In the genomic region with DNA sequence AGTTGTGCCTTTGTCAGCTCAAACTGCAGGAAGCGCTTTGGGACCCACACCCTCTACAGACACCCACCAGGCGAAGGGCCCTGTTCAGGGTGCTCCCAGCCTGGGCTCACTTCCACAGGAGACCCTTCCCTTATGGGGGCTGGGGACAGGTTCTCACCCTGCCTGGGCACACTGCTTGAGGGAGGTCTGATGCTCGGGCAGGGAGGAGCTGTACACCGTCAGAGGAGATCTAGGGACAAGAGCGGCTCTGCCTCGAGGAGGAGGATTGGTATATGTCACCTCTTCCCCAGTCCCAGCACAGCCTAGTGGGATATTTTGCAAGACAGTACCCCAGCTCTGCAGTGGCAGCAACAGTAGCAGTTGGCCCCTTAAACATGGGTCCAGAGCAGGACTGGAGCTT, we compare ENCODE assay signal across 33 cellular contexts. TPM values are rescaled to one million over a fixed set of nuclear protein-coding genes. Genes with fewer than 3 reads are reported as not detected.
"Had no signal": no experiment of that assay in that cellular context is flagged by ENCODE, and none has a peak within 500 bp of the region (broad histone marks: within the 10 kb centered on the region; RNA-seq: fewer than 3 reads in every experiment).

No MANE protein-coding gene starts in this region.

- H3K27ac Mint-ChIP-seq: activated B cell treated with CpG ODN at 0.5 μM for 24 hours; activated CD4-positive, alpha-beta T cell treated with anti-CD3 and anti-CD28 coated beads, Interleukin-2, amount 10 ng/mL, durations not matched to agents 24 days and 14 days; activated naive CD8-positive, alpha-beta T cell treated with anti-CD3 and anti-CD28 coated beads, Interleukin-2, amount 10 ng/mL, durations not matched to agents 7 days and 5 days had no signal

- H3K9me3 ChIP-seq: adrenal gland, Peyer's patch, SJCRH30 had no signal

- H3K27ac ChIP-seq: adrenal gland, KMS-11, Peyer's patch, RWPE1, SJCRH30 had no signal

- H3K27me3 ChIP-seq: MG63, Peyer's patch, SJCRH30 had no signal

- DNase-seq: activated B cell treated with CpG ODN at 0.5 μM for 24 hours; activated CD4-positive, alpha-beta T cell treated with anti-CD3 and anti-CD28 coated beads for 1 hour; activated CD4-positive, alpha-beta T cell treated with anti-CD3 and anti-CD28 coated beads, Interleukin-2, amount 10 ng/mL, durations not matched to agents 24 days and 14 days; activated CD4-positive, alpha-beta T cell treated with anti-CD3 and anti-CD28 coated beads, Interleukin-2, amount 50 U/mL, for 48 hours; activated naive CD4-positive, alpha-beta T cell treated with anti-CD3 and anti-CD28 coated beads, Interleukin-2, amount 50 U/mL, for 16 hours; activated naive CD8-positive, alpha-beta T cell treated with anti-CD3 and anti-CD28 coated beads, Interleukin-2, amount 10 ng/mL, durations not matched to agents 7 days and 5 days; activated T-cell treated with anti-CD3 and anti-CD28 coated beads for 4 hours; adrenal gland; anterior cingulate cortex; cerebellar nuclear complex; MV-4-11; NCI-H1092 treated with DMSO at 0.1 percent for 48 hours; NCI-H1417 treated with DMSO at 0.1 percent for 48 hours; NCI-H1694; NCI-H2029; NCI-H2107; NCI-H2171 treated with DMSO at 0.1 percent for 48 hours; NCI-H226; NCI-H510A; NCI-H526 treated with DMSO at 0.1 percent for 48 hours; Peyer's patch; Right ventricle myocardium superior; SJCRH30; SW 1271; T-helper 2 cell; T1000 had no signal

- ATAC-seq: SK-N-SH treated with all-trans-retinoic acid at 6 μM for 48 hours had no signal

- H3K9ac ChIP-seq: KMS-11 had no signal

- H3K4me2 ChIP-seq: KMS-11 had no signal

- H3K4me3 ChIP-seq: adrenal gland, MG63, Peyer's patch, SJCRH30 had no signal

- H3K4me1 ChIP-seq: adrenal gland, Peyer's patch, SJCRH30 had no signal

- FAIRE-seq: TTC549 had no signal

- H3K4me3 Mint-ChIP-seq: activated B cell treated with CpG ODN at 0.5 μM for 24 hours; activated CD4-positive, alpha-beta T cell treated with anti-CD3 and anti-CD28 coated beads, Interleukin-2, amount 10 ng/mL, durations not matched to agents 24 days and 14 days; activated naive CD8-positive, alpha-beta T cell treated with anti-CD3 and anti-CD28 coated beads, Interleukin-2, amount 10 ng/mL, durations not matched to agents 7 days and 5 days had no signal

- H3K36me3 ChIP-seq: adrenal gland, MG63, Peyer's patch, SJCRH30 had no signal

- H3K27me3 Mint-ChIP-seq: activated B cell treated with CpG ODN at 0.5 μM for 24 hours; activated CD4-positive, alpha-beta T cell treated with anti-CD3 and anti-CD28 coated beads, Interleukin-2, amount 10 ng/mL, durations not matched to agents 24 days and 14 days had no signal

RNA-seq across cellular contexts. Expression of gene GJA10, which starts 26.9 kb away (rescaled TPM):
- total RNA-seq: activated B cell treated with CpG ODN at 0.5 μM for 24 hours; activated CD4-positive, alpha-beta T cell treated with anti-CD3 and anti-CD28 coated beads, Interleukin-2, amount 10 ng/mL, durations not matched to agents 24 days and 14 days; activated CD8-positive, alpha-beta memory T cell treated with anti-CD3 and anti-CD28 coated beads for 36 hours; activated naive CD8-positive, alpha-beta T cell treated with anti-CD3 and anti-CD28 coated beads, Interleukin-2, amount 10 ng/mL, durations not matched to agents 7 days and 5 days; adrenal gland; cardiac septum; Peyer's patch; Right ventricle myocardium superior; SJCRH30 had no signal
- polyA plus RNA-seq: adrenal gland had no signal
